ENCODE assay signal across 23 cellular contexts in genomic region chr15:68706256-68706655, GRCh38.
"Had no signal": no experiment of that assay in that cellular context is flagged by ENCODE, and none has a peak within 500 bp of the region (broad histone marks: within the 10 kb centered on the region; RNA-seq: fewer than 3 reads in every experiment).

No MANE protein-coding gene starts in this region.

- H3K36me3 ChIP-seq: gastrocnemius medialis, prostate gland, thyroid gland had no signal

- H3K27ac Mint-ChIP-seq: activated CD4-positive, alpha-beta memory T cell treated with anti-CD3 and anti-CD28 coated beads, Interleukin-2, amount 10 ng/mL, durations not matched to agents 7 days and 5 days; activated CD4-positive, alpha-beta T cell treated with anti-CD3 and anti-CD28 coated beads, Interleukin-2, amount 10 ng/mL, durations not matched to agents 24 days and 14 days; activated naive CD4-positive, alpha-beta T cell treated with anti-CD3 and anti-CD28 coated beads, Interleukin-2, amount 10 ng/mL, durations not matched to agents 7 days and 5 days; activated T-cell treated with anti-CD3 and anti-CD28 coated beads, Interleukin-2, amount 50 U/mL, for 72 hours; dendritic cell treated with granulocyte-macrophage colony-stimulating factor and Interleukin-4, amounts not matched to agents 40 ng/mL and 50 ng/mL, for 4 days; naive thymus-derived CD4-positive, alpha-beta T cell; stimulated activated naive CD8-positive, alpha-beta T cell treated with anti-CD3 and anti-CD28 coated beads, Interleukin-15, Interleukin-2, amounts not matched to agents 100 ng/mL and 50 ng/mL, for 24 hours had no signal

- H3K4me3 ChIP-seq: gastrocnemius medialis, lower lobe of right lung, prostate gland, thyroid gland had no signal

- H3K9me3 ChIP-seq: gastrocnemius medialis, lower lobe of right lung, prostate gland, thyroid gland had no signal

- FAIRE-seq: islet of Langerhans had no signal

- ATAC-seq: activated CD4-positive, CD25-positive, alpha-beta regulatory T cell treated with anti-CD3 and anti-CD28 coated beads, Interleukin-2, amount 50 U/mL, for 24 hours; activated T-cell treated with anti-CD3 and anti-CD28 coated beads, Interleukin-2, amount 50 U/mL, for 72 hours; gastrocnemius medialis; left colon; lower lobe of right lung; naive thymus-derived CD4-positive, alpha-beta T cell had no signal

- H3K4me1 Mint-ChIP-seq: activated CD4-positive, alpha-beta memory T cell treated with anti-CD3 and anti-CD28 coated beads, Interleukin-2, amount 10 ng/mL, durations not matched to agents 7 days and 5 days; activated CD4-positive, alpha-beta T cell treated with anti-CD3 and anti-CD28 coated beads, Interleukin-2, amount 10 ng/mL, durations not matched to agents 24 days and 14 days; activated naive CD4-positive, alpha-beta T cell treated with anti-CD3 and anti-CD28 coated beads, Interleukin-2, amount 10 ng/mL, durations not matched to agents 7 days and 5 days had no signal

- DNase-seq: activated CD4-positive, alpha-beta memory T cell treated with anti-CD3 and anti-CD28 coated beads, Interleukin-2, amount 10 ng/mL, durations not matched to agents 7 days and 5 days; activated CD4-positive, alpha-beta T cell treated with anti-CD3 and anti-CD28 coated beads, Interleukin-2, amount 10 ng/mL, durations not matched to agents 24 days and 14 days; activated effector memory CD4-positive, alpha-beta T cell treated with anti-CD3 and anti-CD28 coated beads, Interleukin-2, amount 50 U/mL, for 16 hours; activated naive CD4-positive, alpha-beta T cell treated with anti-CD3 and anti-CD28 coated beads, Interleukin-2, amount 10 ng/mL, durations not matched to agents 7 days and 5 days; activated T-cell treated with anti-CD3 and anti-CD28 coated beads, Interleukin-2, amount 50 U/mL, for 72 hours; caudate nucleus; effector CD8-positive, alpha-beta T cell; gastrocnemius medialis; head of caudate nucleus; left colon; lower lobe of right lung; mesendoderm; naive thymus-derived CD4-positive, alpha-beta T cell; stimulated activated CD4-positive, alpha-beta T cell treated with anti-CD3 and anti-CD28 coated beads, Interleukin-4, amount 100 ng/mL, for 24 hours; substantia nigra; SW 1271; T-helper 2 cell; thyroid gland had no signal

- H3K27me3 ChIP-seq: gastrocnemius medialis, thyroid gland had no signal

- H3K4me3 Mint-ChIP-seq: activated CD4-positive, alpha-beta memory T cell treated with anti-CD3 and anti-CD28 coated beads, Interleukin-2, amount 10 ng/mL, durations not matched to agents 7 days and 5 days; activated CD4-positive, alpha-beta T cell treated with anti-CD3 and anti-CD28 coated beads, Interleukin-2, amount 10 ng/mL, durations not matched to agents 24 days and 14 days; activated naive CD4-positive, alpha-beta T cell treated with anti-CD3 and anti-CD28 coated beads, Interleukin-2, amount 10 ng/mL, durations not matched to agents 7 days and 5 days; activated T-cell treated with anti-CD3 and anti-CD28 coated beads, Interleukin-2, amount 50 U/mL, for 72 hours; dendritic cell treated with granulocyte-macrophage colony-stimulating factor and Interleukin-4, amounts not matched to agents 40 ng/mL and 50 ng/mL, for 4 days; naive thymus-derived CD4-positive, alpha-beta T cell; stimulated activated naive CD8-positive, alpha-beta T cell treated with anti-CD3 and anti-CD28 coated beads, Interleukin-15, Interleukin-2, amounts not matched to agents 100 ng/mL and 50 ng/mL, for 24 hours had no signal

- H3K4me1 ChIP-seq: prostate gland had no signal

- H3K36me3 Mint-ChIP-seq: activated naive CD4-positive, alpha-beta T cell treated with anti-CD3 and anti-CD28 coated beads, Interleukin-2, amount 10 ng/mL, durations not matched to agents 7 days and 5 days; naive thymus-derived CD4-positive, alpha-beta T cell had no signal

- H3K9me3 Mint-ChIP-seq: activated CD4-positive, alpha-beta memory T cell treated with anti-CD3 and anti-CD28 coated beads, Interleukin-2, amount 10 ng/mL, durations not matched to agents 7 days and 5 days; activated CD4-positive, alpha-beta T cell treated with anti-CD3 and anti-CD28 coated beads, Interleukin-2, amount 10 ng/mL, durations not matched to agents 24 days and 14 days; activated naive CD4-positive, alpha-beta T cell treated with anti-CD3 and anti-CD28 coated beads, Interleukin-2, amount 10 ng/mL, durations not matched to agents 7 days and 5 days; activated T-cell treated with anti-CD3 and anti-CD28 coated beads, Interleukin-2, amount 50 U/mL, for 72 hours; dendritic cell treated with granulocyte-macrophage colony-stimulating factor and Interleukin-4, amounts not matched to agents 40 ng/mL and 50 ng/mL, for 4 days; stimulated activated naive CD8-positive, alpha-beta T cell treated with anti-CD3 and anti-CD28 coated beads, Interleukin-15, Interleukin-2, amounts not matched to agents 100 ng/mL and 50 ng/mL, for 24 hours had no signal

- H3K27me3 Mint-ChIP-seq: activated CD4-positive, alpha-beta memory T cell treated with anti-CD3 and anti-CD28 coated beads, Interleukin-2, amount 10 ng/mL, durations not matched to agents 7 days and 5 days; stimulated activated naive CD8-positive, alpha-beta T cell treated with anti-CD3 and anti-CD28 coated beads, Interleukin-15, Interleukin-2, amounts not matched to agents 100 ng/mL and 50 ng/mL, for 24 hours had no signal
